15 cellular contexts compared by ENCODE assay signal in the genomic region with DNA sequence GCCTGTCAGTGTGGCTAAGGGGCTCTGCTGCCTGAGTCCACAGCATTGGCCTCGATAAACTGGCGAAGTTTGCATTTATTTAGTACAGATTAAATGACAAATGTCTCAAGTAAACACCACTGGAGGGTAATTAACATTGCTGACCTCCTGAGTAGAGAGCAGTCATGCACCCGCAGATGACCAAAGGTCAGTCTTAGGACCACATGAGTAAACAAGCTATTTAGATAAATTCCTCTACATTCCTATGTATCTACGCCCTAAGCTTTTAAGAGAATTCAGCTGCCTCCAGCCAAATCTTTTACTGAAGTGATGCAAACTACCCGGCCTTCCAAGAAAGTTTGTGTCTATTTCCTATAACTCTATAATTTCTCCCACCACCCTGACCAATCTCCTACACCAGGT. TPM values are rescaled to one million over a fixed set of nuclear protein-coding genes. Genes with fewer than 3 reads are reported as not detected.
A peak's percentile ranks its signal among the peaks of the same experiment; 100 is the strongest.
DNase-seq lines count a peak whose midpoint lies in the region; ATAC-seq and TF ChIP-seq lines count a peak whose summit lies in the region.
"Had no signal": no experiment of that assay in that cellular context is flagged by ENCODE, and none has a peak within 500 bp of the region (broad histone marks: within the 10 kb centered on the region; RNA-seq: fewer than 3 reads in every experiment).

No MANE protein-coding gene starts in this region.

- H3K27me3 ChIP-seq in Caco-2 (replicated peaks; ENCODE audit: control insufficient read depth, insufficient read depth, low read length) (no peaks in the 10 kb centered on the region), MG63 (no peaks in the 10 kb centered on the region), trophoblast cell (ENCODE audit: insufficient read depth, low read length) (no peaks in the 10 kb centered on the region)

- no peak overlapping the region for H2BK5ac ChIP-seq in trophoblast cell (ENCODE audit: low read depth, low read length, poor library complexity)

- no peaks in the 10 kb centered on the region for H3K79me1 ChIP-seq in trophoblast cell (ENCODE audit: low read length)

- no peak overlapping the region for H4K91ac ChIP-seq in trophoblast cell (ENCODE audit: low read depth, low read length)

- no peak overlapping the region for H3K4me2 ChIP-seq in trophoblast cell (ENCODE audit: low read length)

- H3K4me1 ChIP-seq in Caco-2 (0 out of 2 replicates have a peak, but pooled peaks cover 4% of the 10 kb centered on the region), trophoblast cell (ENCODE audit: control insufficient read depth in 1 of 2, insufficient read depth in 2 of 2, low read length in 2 of 2) (no peaks in the 10 kb centered on the region)

- H3K4ac ChIP-seq in trophoblast cell (ENCODE audit: low read depth, low read length) = no peak overlapping the region

- no peak overlapping the region for H4K12ac ChIP-seq in trophoblast cell (ENCODE audit: low read depth, low read length)

- H3K18ac ChIP-seq in trophoblast cell (ENCODE audit: low read length) = no peak overlapping the region

- no peaks in the 10 kb centered on the region for H3K79me2 ChIP-seq in trophoblast cell (ENCODE audit: control insufficient read depth, insufficient read depth, low read length, poor library complexity)

- no peak overlapping the region for H3K27ac ChIP-seq in trophoblast cell (ENCODE audit: low read depth, low read length)
- H3K27ac ChIP-seq: GM23248 had no signal

- intact Hi-C loops in Caco-2 (cut with micrococcal nuclease; ENCODE audit: unreplicated experiment) = no loop called here

- H2AK5ac ChIP-seq in trophoblast cell (ENCODE audit: low read length) = no peak overlapping the region

- no peak overlapping the region for H4K8ac ChIP-seq in trophoblast cell (ENCODE audit: low read depth, low read length)

- H2BK120ac ChIP-seq in trophoblast cell (ENCODE audit: insufficient read depth, low read length, poor library complexity) = no peak overlapping the region

- no peak overlapping the region for H3K4me3 Mint-ChIP-seq in Caco-2 (ENCODE audit: unreplicated experiment)
- H3K4me3 Mint-ChIP-seq: CD8-positive, alpha-beta T cell had no signal

- no peak for TF ChIP-seq CTCF in Caco-2 (IDR thresholded peaks at IDR 0.05; ENCODE audit: insufficient read depth in 1 of 2, low read depth in 1 of 2, low read length in 1 of 2, severe bottlenecking in 1 of 2, unreplicated experiment in 1 of 2)

- CTCF ChIA-PET in Caco-2 (lab: Charles Lee) = no interaction called here

- peak overlapping the region; percentile 39 for H3K27ac Mint-ChIP-seq in Caco-2 (ENCODE audit: unreplicated experiment)
- H3K27ac Mint-ChIP-seq: CD14-positive monocyte; CD8-positive, alpha-beta T cell had no signal

- no peak overlapping the region for H3K23ac ChIP-seq in trophoblast cell (ENCODE audit: low read length)

- DNase-seq in A172 (ENCODE audit: low spot score) = peak; percentile 39
- DNase-seq in Caco-2 = peak in 1 of 2 experiments; percentile 53
- peak; percentile 54 for DNase-seq in MG63
- DNase-seq in trophoblast cell = peak; percentile 80 to 92
- DNase-seq in DMS 273 (lab: John Stamatoyannopoulos, UW; ENCODE audit: unreplicated experiment) = no peak
- DNase-seq: CD8-positive, alpha-beta T cell; COR-L47; DMS 273 treated with DMSO at 0.1 percent for 48 hours; GM23248 had no signal

- peaks cover 30% of the 10 kb centered on the region for H3K9me3 Mint-ChIP-seq in Caco-2 (ENCODE audit: unreplicated experiment)

- no peak overlapping the region for H2AFZ ChIP-seq in trophoblast cell (ENCODE audit: insufficient read depth, low read length, poor library complexity)
- H2AFZ ChIP-seq: GM23248 had no signal

- WGBS in trophoblast cell (ENCODE audit: extremely low coverage, insufficient coverage, insufficient read length) = no CpG with 5 or more reads among the region's 5 CpGs

- H3K9ac ChIP-seq in trophoblast cell (ENCODE audit: low read length) = no peak overlapping the region
- H3K9ac ChIP-seq: GM23248 had no signal

- no peaks in the 10 kb centered on the region for H3K27me3 Mint-ChIP-seq in Caco-2 (ENCODE audit: insufficient read depth, unreplicated experiment)

- no peaks in the 10 kb centered on the region for H3K36me3 Mint-ChIP-seq in Caco-2 (ENCODE audit: insufficient read depth, unreplicated experiment)
- H3K36me3 Mint-ChIP-seq: CD14-positive monocyte; CD8-positive, alpha-beta T cell had no signal

- H3K4me1 Mint-ChIP-seq in Caco-2 (ENCODE audit: low read depth, unreplicated experiment) = peaks cover 5% of the 10 kb centered on the region

- no peak overlapping the region for H2BK12ac ChIP-seq in trophoblast cell (ENCODE audit: low read length)

- BruUV-seq in Caco-2 (replicated peaks; lab: Mats Ljungman, UMichigan) = no TSS peak

- H3K36me3 ChIP-seq in Caco-2 (ENCODE audit: control insufficient read depth, insufficient read depth, low read length) (no peaks in the 10 kb centered on the region), MG63 (no peaks in the 10 kb centered on the region), trophoblast cell (ENCODE audit: control insufficient read depth in 1 of 2, insufficient read depth in 2 of 2, low read length in 2 of 2) (no peaks in the 10 kb centered on the region)

- POLR2A ChIA-PET in Caco-2 (lab: Charles Lee) = no interaction called here

- H3K9me3 ChIP-seq in Caco-2 (peaks cover 23% of the 10 kb centered on the region), MG63 (peaks cover 3% of the 10 kb centered on the region; the same call in 1 of the 2 replicates), trophoblast cell (ENCODE audit: insufficient read depth, low read depth, low read length) (peaks cover 5% of the 10 kb centered on the region)

- H3K4me3 ChIP-seq in Caco-2 (ENCODE audit: low read depth, low read length) (no peak overlapping the region), MG63 (no peak overlapping the region), trophoblast cell (ENCODE audit: low read depth, low read length) (no peak overlapping the region)
- H3K4me3 ChIP-seq: GM23248 had no signal

- H3K14ac ChIP-seq in trophoblast cell (ENCODE audit: low read length) = no peak overlapping the region

- no peak for ATAC-seq in GM18907 (IDR thresholded peaks at IDR 0.05; ENCODE audit: unreplicated experiment)
- ATAC-seq in GM19452 (IDR thresholded peaks at IDR 0.05; ENCODE audit: unreplicated experiment) = no peak
- ATAC-seq: CD8-positive, alpha-beta T cell had no signal

RNA-seq across cellular contexts. Expression of a gene that starts 22.9 kb away (rescaled TPM):
- total RNA-seq in A172 (2014; rRNA removed; shearing (Covaris generic)) = 22.7 and 57.3 TPM in 2 replicates
- not detected in 2 replicates for total RNA-seq in Caco-2 (2022)
- 17.2 and 32.7 TPM in 2 replicates for total RNA-seq in MG63 (2014; rRNA removed; shearing (Covaris generic); ENCODE audit: low replicate concordance)
- not detected in 2 replicates for polyA plus RNA-seq in trophoblast cell (2013)
- total RNA-seq: GM23248, HT-29 had no signal
- polyA plus RNA-seq: AG04450, BJ, CD14-positive monocyte had no signal

RNA-seq across cellular contexts. Expression of a gene that starts 37.2 kb away (rescaled TPM):
- total RNA-seq in A172 (2014; rRNA removed; shearing (Covaris generic)) = not detected in 2 replicates
- 0.77 and 1.3 TPM in 2 replicates for total RNA-seq in Caco-2 (2022)
- 4.5 and 10.5 TPM in 2 replicates for total RNA-seq in MG63 (2014; rRNA removed; shearing (Covaris generic); ENCODE audit: low replicate concordance)
- 0.70 and 0.87 TPM in 2 replicates for polyA plus RNA-seq in trophoblast cell (2013)

Comparison
In these comparisons a context has a peak if more than half of its experiments do, and no peak if none do; other contexts are left out.
1. RNA of a gene that starts 22.9 kb away (total RNA-seq): 22.7 to 57.3 TPM in A172 and 17.2 to 32.7 TPM in MG63; not detected in Caco-2; every median in the first group is over 10 times any median in the second.